ENCODE assay signal across 8 cellular contexts in the genomic region with DNA sequence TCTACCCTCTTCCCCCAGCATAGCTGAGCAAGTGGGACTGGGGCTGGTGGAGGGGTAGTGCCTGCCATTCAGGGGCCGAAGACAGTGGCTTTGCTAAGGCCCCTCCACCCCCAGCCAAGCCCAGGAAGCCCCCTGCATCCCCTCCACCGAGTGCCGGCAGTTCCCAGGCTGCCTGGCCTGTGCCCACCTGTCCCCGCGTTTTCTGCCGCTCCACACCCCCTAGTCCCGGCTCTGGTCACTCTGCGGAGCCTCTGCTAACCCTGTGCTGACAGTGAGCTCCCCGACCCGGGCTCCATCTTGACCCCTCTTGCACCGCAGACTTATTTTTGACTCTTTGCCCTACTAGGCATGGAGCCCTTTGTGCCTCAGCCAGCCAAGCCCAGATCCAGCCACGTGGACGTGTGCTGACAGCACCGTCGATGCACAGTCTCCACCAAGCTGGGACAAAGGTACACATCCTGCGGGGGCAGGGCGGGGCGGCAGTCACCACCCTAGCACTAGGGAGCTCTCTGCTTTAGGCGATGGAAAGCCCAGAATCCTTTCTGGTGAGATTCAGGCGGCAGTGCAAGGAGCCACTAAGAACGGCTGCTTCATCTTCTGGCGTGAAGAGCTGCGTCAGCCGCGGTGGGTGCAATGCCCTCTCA.
DNase-seq lines count a peak whose midpoint lies in the region; ATAC-seq and TF ChIP-seq lines count a peak whose summit lies in the region.

No MANE protein-coding gene starts in this region.

- no peak for DNase-seq in CD14-positive monocyte (ENCODE audit: low spot score)
- DNase-seq in PC-9: no peak
- no peak for DNase-seq in esophagus squamous epithelium (lab: John Stamatoyannopoulos, UW)
- DNase-seq in HK-2 (ENCODE audit: unreplicated experiment): no peak
- no peak for DNase-seq in AG08396 (ENCODE audit: low spot score)
- DNase-seq in kidney glomerular epithelial cell (lab: John Stamatoyannopoulos, UW): no peak

- no peak overlapping the region for H2AFZ ChIP-seq in PC-9

- H3K4me2 ChIP-seq in PC-9: peak overlapping the region; percentile 82

- 59% methylated on average over 10 of the region's 25 CpGs; no CpG with 5 or more reads in 1 of the 2 donors for WGBS in esophagus squamous epithelium, 2 donors

- POLR2A ChIA-PET in PC-9 (lab: Charles Lee; ENCODE audit: unreplicated experiment): no interaction called here

- no peaks in the 10 kb centered on the region for H3K36me3 ChIP-seq in PC-9 (ENCODE audit: low read depth)
- H3K36me3 ChIP-seq in esophagus squamous epithelium: no peaks in the 10 kb centered on the region
- peaks cover 19% of the 10 kb centered on the region for H3K36me3 ChIP-seq in neutrophil

- TF ChIP-seq POLR2A in esophagus squamous epithelium (IDR thresholded peaks at IDR 0.05): no peak

- no peaks in the 10 kb centered on the region for H4K20me1 ChIP-seq in PC-9 (ENCODE audit: insufficient read depth)

- peaks cover 2 to 6% (median 3%) of the 10 kb centered on the region in 3 donors for H3K27me3 Mint-ChIP-seq in CD14-positive monocyte (ENCODE audit: low read depth in 3 of 3)

- CTCF ChIA-PET in PC-9 (lab: Charles Lee): interaction anchor here (2.0 kb wide), 1 partner anchor 477 kb away, joined by 4 read pairs; no protein-coding TSS in a partner anchor

- H3K27ac ChIP-seq in PC-9: no peak overlapping the region
- peak overlapping the region; percentile 72 to 84 (median 82) for H3K27ac ChIP-seq in esophagus squamous epithelium
- H3K27ac ChIP-seq in neutrophil: peak overlapping the region; percentile 70

- peak overlapping the region; percentile 56 to 97 (median 92) for H3K27ac Mint-ChIP-seq in CD14-positive monocyte

- H3K9me2 ChIP-seq in PC-9 (ENCODE audit: insufficient read depth): no peaks in the 10 kb centered on the region

- peak overlapping the region; percentile 87 to 96 for H3K4me3 Mint-ChIP-seq in CD14-positive monocyte

- TF ChIP-seq CTCF in CD14-positive monocyte (IDR thresholded peaks at IDR 0.05) (no peak), PC-9 (conservative IDR thresholded peaks at IDR 0.05) (no peak), esophagus squamous epithelium (IDR thresholded peaks at IDR 0.05) (no peak), neutrophil (IDR thresholded peaks at IDR 0.05) (no peak)

- no peaks in the 10 kb centered on the region for H3F3A ChIP-seq in PC-9 (ENCODE audit: insufficient read depth, low read depth)

- H3K79me2 ChIP-seq in PC-9 (ENCODE audit: low read depth): no peaks in the 10 kb centered on the region

- H3K9me3 Mint-ChIP-seq in CD14-positive monocyte: peaks cover 0 to 8% (median 0%) of the 10 kb centered on the region in 7 donors

- peaks cover 7 to 14% of the 10 kb centered on the region in 2 donors for H3K36me3 Mint-ChIP-seq in CD14-positive monocyte

- peak overlapping the region; percentile 51; the same call in 1 of the 2 replicates for H3K4me3 ChIP-seq in PC-9
- peak overlapping the region in 3 of 4 donors; percentile 38 to 55 (median 45) for H3K4me3 ChIP-seq in esophagus squamous epithelium
- H3K4me3 ChIP-seq in neutrophil (ENCODE audit: low read depth in 1 of 2, low read length in 1 of 2): peak overlapping the region; percentile 60 to 66

- BruUV-seq in PC-9 (replicated peaks; lab: Mats Ljungman, UMichigan): no TSS peak

- H3K27me3 ChIP-seq in PC-9 (ENCODE audit: insufficient read depth, low read depth) (no peaks in the 10 kb centered on the region), esophagus squamous epithelium (no peaks in the 10 kb centered on the region), neutrophil (peaks cover 3% of the 10 kb centered on the region)

- peaks cover 8% of the 10 kb centered on the region; the same call in 1 of the 2 replicates for H3K4me1 ChIP-seq in PC-9 (replicated peaks; ENCODE audit: insufficient read depth)
- H3K4me1 ChIP-seq in esophagus squamous epithelium: peaks cover 0 to 32% (median 12%) of the 10 kb centered on the region in 3 donors
- peaks cover 9 to 15% of the 10 kb centered on the region in 2 experiments for H3K4me1 ChIP-seq in neutrophil (ENCODE audit: control insufficient read depth in 1 of 2, insufficient read depth in 1 of 2, low read depth in 1 of 2, low read length in 1 of 2)

- H3K4me1 Mint-ChIP-seq in CD14-positive monocyte: peaks cover 27% of the 10 kb centered on the region

- no peak for ATAC-seq in HG03571 (IDR thresholded peaks at IDR 0.05; ENCODE audit: unreplicated experiment)

- no peaks in the 10 kb centered on the region for H3K9me3 ChIP-seq in PC-9 (ENCODE audit: insufficient read depth, low read depth)
- H3K9me3 ChIP-seq in esophagus squamous epithelium: peaks cover 0 to 3% (median 0%) of the 10 kb centered on the region in 3 donors
- H3K9me3 ChIP-seq in neutrophil: no peaks in the 10 kb centered on the region

- intact Hi-C loops in CD14-positive monocyte (cut with micrococcal nuclease): no loop called here
- intact Hi-C loops in PC-9 (cut with micrococcal nuclease; ENCODE audit: unreplicated experiment): loop anchor here (2.0 to 5.0 kb wide), 3 partner anchors 448 to 495 kb away; a partner anchor contains a TSS
- intact Hi-C loops in esophagus squamous epithelium (cut with DNase I): no loop called here
